8 cellular contexts compared by ENCODE assay signal in the genomic region with DNA sequence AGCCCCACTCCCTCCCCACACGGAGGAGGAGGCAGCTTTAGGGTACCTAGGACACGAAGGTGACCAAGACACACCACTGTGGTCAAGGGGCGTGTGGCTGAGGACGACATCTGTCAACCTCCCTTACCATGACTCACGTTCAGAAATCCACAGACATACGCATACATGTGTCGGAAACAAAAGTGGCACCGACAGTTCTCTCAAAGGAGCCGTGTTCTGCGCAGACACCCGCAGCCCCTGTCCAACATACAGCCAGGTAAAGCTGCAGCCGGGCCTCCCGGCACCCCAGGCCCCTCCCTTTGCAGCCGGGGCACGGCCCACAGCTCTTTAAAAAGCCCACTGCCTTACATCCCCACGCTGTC. TPM values are rescaled to one million over a fixed set of nuclear protein-coding genes. Genes with fewer than 3 reads are reported as not detected.
DNase-seq lines count a peak whose midpoint lies in the region; ATAC-seq and TF ChIP-seq lines count a peak whose summit lies in the region.

No MANE protein-coding gene starts in this region.

- H3K18ac ChIP-seq in IMR-90 (ENCODE audit: low read depth, low read length), result peak overlapping the region; percentile 93
- peak overlapping the region; percentile 11 for H3K18ac ChIP-seq in mesendoderm (ENCODE audit: low read length)

- H2AK5ac ChIP-seq in IMR-90 (ENCODE audit: low read depth, low read length), result peak overlapping the region; percentile 100
- H2AK5ac ChIP-seq in mesendoderm (ENCODE audit: low read length), result no peak overlapping the region

- H3K4ac ChIP-seq in IMR-90 (ENCODE audit: low read depth, low read length) (peak overlapping the region; percentile 97), mesendoderm (ENCODE audit: low read depth, low read length) (no peak overlapping the region)

- dilution Hi-C loops in IMR-90 (cut with HindIII; ENCODE audit: low sequenced_read_pairs, unreplicated experiment), result no loop called here

- H3K14ac ChIP-seq in IMR-90 (replicated peaks; ENCODE audit: low read depth, low read length), result peak overlapping the region; percentile 92

- peak overlapping the region; percentile 99 for H2BK120ac ChIP-seq in IMR-90 (ENCODE audit: low read depth, low read length)
- no peak overlapping the region for H2BK120ac ChIP-seq in mesendoderm (ENCODE audit: low read depth, low read length)

- DNase-seq in AG10803 (ENCODE audit: low read depth) (peak; percentile 58), IMR-90 (peak; percentile 54), mesendoderm (peak; percentile 37), OCI-M1 (lab: John Stamatoyannopoulos, UW) (no peak), cerebellar nuclear complex (lab: John Stamatoyannopoulos, UW) (no peak)
- DNase-seq in activated naive CD4-positive, alpha-beta T cell treated with anti-CD3 and anti-CD28 coated beads, Interleukin-2, amount 50 U/mL, for 72 hours (ENCODE audit: low spot score in 2 of 2), result peak in 1 of 2 donors; percentile 64

- H2AK9ac ChIP-seq in IMR-90 (replicated peaks; ENCODE audit: low read depth, low read length, poor library complexity), result peak overlapping the region; percentile 99

- POLR2A ChIA-PET in IMR-90 (lab: Charles Lee; ENCODE audit: unreplicated experiment), result no interaction called here

- H3K27ac Mint-ChIP-seq in activated naive CD4-positive, alpha-beta T cell treated with anti-CD3 and anti-CD28 coated beads, Interleukin-2, amount 50 U/mL, for 72 hours, result peak overlapping the region; percentile 95 to 98

- no peaks in the 10 kb centered on the region for H3K9me3 Mint-ChIP-seq in activated naive CD4-positive, alpha-beta T cell treated with anti-CD3 and anti-CD28 coated beads, Interleukin-2, amount 50 U/mL, for 72 hours

- ATAC-seq in IMR-90 (ENCODE audit: low read depth) (no peak; the same call in none of the 2 replicates), HG02642 (IDR thresholded peaks at IDR 0.05; ENCODE audit: poor library complexity, unreplicated experiment) (no peak), GM21723 (IDR thresholded peaks at IDR 0.05; ENCODE audit: unreplicated experiment) (no peak)
- peak; percentile 48 to 85 for ATAC-seq in activated naive CD4-positive, alpha-beta T cell treated with anti-CD3 and anti-CD28 coated beads, Interleukin-2, amount 50 U/mL, for 72 hours

- H2BK15ac ChIP-seq in IMR-90 (ENCODE audit: low read depth, low read length), result peak overlapping the region; percentile 95; the same call in 2 of the 3 replicates
- H2BK15ac ChIP-seq in mesendoderm (replicated peaks; ENCODE audit: low read depth), result no peak overlapping the region

- H3K4me3 ChIP-seq in AG10803 (ENCODE audit: low read length) (peak overlapping the region; percentile 65), IMR-90 (ENCODE audit: insufficient read depth, low read depth, low read length) (no peak overlapping the region), mesendoderm (ENCODE audit: low read length) (no peak overlapping the region)

- CTCF ChIA-PET in IMR-90 (lab: Yijun Ruan, JAX), result interaction anchor here (2.2 kb wide), 1 partner anchor 27 kb away, joined by 7 read pairs; no protein-coding TSS in a partner anchor

- H3K36me3 Mint-ChIP-seq in activated naive CD4-positive, alpha-beta T cell treated with anti-CD3 and anti-CD28 coated beads, Interleukin-2, amount 50 U/mL, for 72 hours, result peaks cover 0 to 5% of the 10 kb centered on the region in 2 donors

- in situ Hi-C loops in IMR-90 (cut with MboI; ENCODE audit: low sequenced_read_pairs), result no loop called here

- peaks cover 14% of the 10 kb centered on the region for H3K9me1 ChIP-seq in IMR-90 (ENCODE audit: insufficient read depth, low read length)

- H3K23ac ChIP-seq in IMR-90 (ENCODE audit: low read depth, low read length) (peak overlapping the region; percentile 50), mesendoderm (ENCODE audit: low read length) (no peak overlapping the region)

- H4K8ac ChIP-seq in IMR-90 (ENCODE audit: low read depth in 2 of 2, low read length in 2 of 2) (peak overlapping the region; percentile 93 to 99), mesendoderm (ENCODE audit: low read depth, low read length) (no peak overlapping the region)

- H3K27me3 ChIP-seq in IMR-90 (ENCODE audit: control insufficient read depth, insufficient read depth, low read length) (peaks cover 4% of the 10 kb centered on the region; the same call in 1 of the 2 replicates), mesendoderm (ENCODE audit: insufficient read depth, low read length, poor library complexity) (no peaks in the 10 kb centered on the region)

- no peaks in the 10 kb centered on the region for H3K36me3 ChIP-seq in IMR-90 (ENCODE audit: control insufficient read depth, insufficient read depth, low read length)
- H3K36me3 ChIP-seq in mesendoderm (ENCODE audit: control insufficient read depth, insufficient read depth, low read length), result no peaks in the 10 kb centered on the region

- TF ChIP-seq CTCF in AG10803 (conservative IDR thresholded peaks at IDR 0.05; ENCODE audit: low read length) (no peak), IMR-90 (conservative IDR thresholded peaks at IDR 0.05; ENCODE audit: low read depth, low read length) (no peak)

- H3K4me2 ChIP-seq in IMR-90 (ENCODE audit: low read depth, low read length) (peak overlapping the region; percentile 51), mesendoderm (ENCODE audit: low read length) (no peak overlapping the region)

- TF ChIP-seq RAD21 in IMR-90 (IDR thresholded peaks at IDR 0.05; ENCODE audit: low read length), result no peak

- H3K56ac ChIP-seq in IMR-90 (ENCODE audit: extremely low read depth, insufficient read depth, low read length) (peak overlapping the region; percentile 59; the same call in 1 of the 2 replicates), mesendoderm (ENCODE audit: low read length) (peak overlapping the region; percentile 57)

- peaks cover 7% of the 10 kb centered on the region; the same call in 1 of the 2 replicates for H3K9me3 ChIP-seq in IMR-90 (ENCODE audit: control insufficient read depth, insufficient read depth, low read length)

- TF ChIP-seq POLR2A in IMR-90 (IDR thresholded peaks at IDR 0.05; ENCODE audit: low read depth, low read length), result no peak

- H4K20me1 ChIP-seq in IMR-90 (ENCODE audit: insufficient read depth, low read length), result no peaks in the 10 kb centered on the region

- 20% methylated on average over 4 of the region's 16 CpGs; no CpG with 5 or more reads in 1 of the 2 experiments for WGBS in IMR-90 (ENCODE audit: extremely low coverage in 2 of 2, insufficient read length in 1 of 2), 2 experiments
- WGBS in mesendoderm (ENCODE audit: extremely low coverage, insufficient coverage, low lambda C conversion rate), result no CpG with 5 or more reads among the region's 16 CpGs

- peak overlapping the region; percentile 55 for H3K27ac ChIP-seq in IMR-90 (ENCODE audit: insufficient read depth, low read length)
- peak overlapping the region; percentile 32 for H3K27ac ChIP-seq in mesendoderm (ENCODE audit: low read depth, low read length)

- BruUV-seq in IMR-90 (replicated peaks; lab: Mats Ljungman, UMichigan), result no TSS peak

- intact Hi-C loops in IMR-90 (cut with micrococcal nuclease), result no loop called here

- H4K91ac ChIP-seq in IMR-90 (ENCODE audit: insufficient read depth, low read depth, low read length), result peak overlapping the region; percentile 96

- no peaks in the 10 kb centered on the region for H3K79me2 ChIP-seq in mesendoderm (ENCODE audit: control insufficient read depth, insufficient read depth, low read length)

- peak overlapping the region; percentile 99 for H4K5ac ChIP-seq in IMR-90 (ENCODE audit: low read depth, low read length)
- no peak overlapping the region for H4K5ac ChIP-seq in mesendoderm (ENCODE audit: low read length)

- H2AFZ ChIP-seq in IMR-90 (replicated peaks; ENCODE audit: low read length, poor library complexity), result peak overlapping the region; percentile 83

- H3K4me1 ChIP-seq in IMR-90 (ENCODE audit: control insufficient read depth, insufficient read depth, low read length) (peaks cover 15% of the 10 kb centered on the region), mesendoderm (ENCODE audit: control insufficient read depth, low read depth, low read length) (no peaks in the 10 kb centered on the region)

- peak overlapping the region; percentile 52 for H2BK5ac ChIP-seq in IMR-90 (ENCODE audit: low read depth, low read length, poor library complexity, severe bottlenecking)
- no peak overlapping the region for H2BK5ac ChIP-seq in mesendoderm (ENCODE audit: low read length)

- peak overlapping the region; percentile 97 for H2BK20ac ChIP-seq in IMR-90 (ENCODE audit: low read depth, low read length)

- H3K79me1 ChIP-seq in IMR-90 (ENCODE audit: low read depth in 1 of 2, low read length in 2 of 2), result peaks cover 0 to 3% of the 10 kb centered on the region in 2 experiments; a peak in 1 of 4 replicates
- H3K79me1 ChIP-seq in mesendoderm (ENCODE audit: low read length), result no peaks in the 10 kb centered on the region

- H3K9ac ChIP-seq in IMR-90 (ENCODE audit: low read depth, low read length) (peak overlapping the region; percentile 43), mesendoderm (ENCODE audit: low read length) (no peak overlapping the region)

TF ChIP-seq in IMR-90, 13 proteins besides CTCF, POLR2A, EP300 and RAD21:
- peak; percentile 10; the same call in 1 of the 2 replicates for TF ChIP-seq FOS (IDR thresholded peaks at IDR 0.05; ENCODE audit: low read depth, low read length)
- TF ChIP-seq CHD1 (IDR thresholded peaks at IDR 0.05; ENCODE audit: low read depth, low read length), result no peak

RNA-seq across cellular contexts. Expression of gene KLHDC4, which starts 40.4 kb away (rescaled TPM):
- 13.6 and 16.1 TPM in 2 replicates for total RNA-seq in IMR-90 (2012; rRNA removed)
- polyA plus RNA-seq in IMR-90 (2012; rRNA removed), result 19.0 and 22.9 TPM in 2 replicates
- polyA plus RNA-seq in IMR-90 (2012; cell fraction: cytosol; rRNA removed), result 19.5 and 22.2 TPM in 2 replicates
- polyA plus RNA-seq in IMR-90 (2012; cell fraction: nucleus; rRNA removed; ENCODE audit: low replicate concordance), result 70.1 and 93.8 TPM in 2 replicates
- total RNA-seq in activated naive CD4-positive, alpha-beta T cell treated with anti-CD3 and anti-CD28 coated beads, Interleukin-2, amount 50 U/mL, for 72 hours, result 100 to 1,000 TPM in 1 of 2 donors, 10 to 100 TPM in 1; 75.4 to 114 TPM
- polyA plus RNA-seq in mesendoderm (2013, experiment 1 of 2), result 25.9 TPM
- 24.8 TPM for polyA plus RNA-seq in mesendoderm (2013, experiment 2 of 2)

Comparison
In these comparisons a context has a peak if more than half of its experiments do, and no peak if none do; other contexts are left out.
1. DNase-seq: peak in AG10803 (single experiment), IMR-90 (single experiment) and mesendoderm (single experiment); none in OCI-M1 (single experiment) and cerebellar nuclear complex (0 of 2).
2. ATAC-seq: peak in activated naive CD4-positive, alpha-beta T cell treated with anti-CD3 and anti-CD28 coated beads, Interleukin-2, amount 50 U/mL, for 72 hours (2 of 2); none in IMR-90 (single experiment), HG02642 (single experiment) and GM21723 (single experiment).